Comparison of ENCODE assay signal across 9 cellular contexts in genomic region chr5:157271740-157272271, GRCh38. TPM values are rescaled to one million over a fixed set of nuclear protein-coding genes. Genes with fewer than 3 reads are reported as not detected.
DNase-seq lines count a peak whose midpoint lies in the region; ATAC-seq and TF ChIP-seq lines count a peak whose summit lies in the region.
"Had no signal": no experiment of that assay in that cellular context is flagged by ENCODE, and none has a peak within 500 bp of the region (broad histone marks: within the 10 kb centered on the region; RNA-seq: fewer than 3 reads in every experiment).

No MANE protein-coding gene starts in this region.

- peaks cover 10% of the 10 kb centered on the region for H3K4me1 Mint-ChIP-seq in glutamatergic neuron (ENCODE audit: low read depth, unreplicated experiment)

- H3K27me3 Mint-ChIP-seq in glutamatergic neuron (ENCODE audit: unreplicated experiment), result no peaks in the 10 kb centered on the region

- H3K36me3 Mint-ChIP-seq in glutamatergic neuron (ENCODE audit: unreplicated experiment), result no peaks in the 10 kb centered on the region

- H3K9me3 Mint-ChIP-seq in glutamatergic neuron (ENCODE audit: unreplicated experiment), result no peaks in the 10 kb centered on the region

- H3K9me3 ChIP-seq in Peyer's patch, result no peaks in the 10 kb centered on the region
- H3K9me3 ChIP-seq in BE2C, result no peaks in the 10 kb centered on the region

- H3K4me1 ChIP-seq in Peyer's patch (peaks cover 0 to 41% (median 17%) of the 10 kb centered on the region in 4 donors), BE2C (no peaks in the 10 kb centered on the region)

- no peak overlapping the region for H3K27ac Mint-ChIP-seq in glutamatergic neuron (ENCODE audit: unreplicated experiment)

- H3K27me3 ChIP-seq in Peyer's patch, result no peaks in the 10 kb centered on the region
- no peaks in the 10 kb centered on the region; the same call in 1 of the 2 replicates for H3K27me3 ChIP-seq in BE2C

- no peak for TF ChIP-seq CTCF in Peyer's patch (IDR thresholded peaks at IDR 0.05)
- no peak for TF ChIP-seq CTCF in glutamatergic neuron (IDR thresholded peaks at IDR 0.05; ENCODE audit: partially characterized antibody, unreplicated experiment)
- no peak for TF ChIP-seq CTCF in BE2C (IDR thresholded peaks at IDR 0.05; ENCODE audit: low read depth, low read length)

- H3K4me3 ChIP-seq in Peyer's patch (no peak overlapping the region), BE2C (ENCODE audit: low read depth, low read length) (no peak overlapping the region)
- H3K4me3 ChIP-seq: lung had no signal

- TF ChIP-seq POLR2A in Peyer's patch (IDR thresholded peaks at IDR 0.05), result no peak

- peak overlapping the region; percentile 73 to 99 (median 75) for H3K27ac ChIP-seq in Peyer's patch

- H3K4me3 Mint-ChIP-seq in glutamatergic neuron (ENCODE audit: unreplicated experiment), result no peak overlapping the region

- ATAC-seq in GM18519 (IDR thresholded peaks at IDR 0.05; ENCODE audit: low FRiP score, unreplicated experiment), result peak; percentile 81
- peak; percentile 90 for ATAC-seq in HG02798 (IDR thresholded peaks at IDR 0.05; ENCODE audit: poor library complexity, unreplicated experiment)

- H3K36me3 ChIP-seq in Peyer's patch (no peaks in the 10 kb centered on the region), BE2C (no peaks in the 10 kb centered on the region)

- DNase-seq in Peyer's patch (peak in 2 of 3 donors; percentile 94 to 96), glutamatergic neuron (no peak), NCI-H1694 (lab: John Stamatoyannopoulos, UW) (no peak), BE2C (no peak)
- peak; percentile 27 to 69 (median 50) for DNase-seq in activated naive CD4-positive, alpha-beta T cell (lab: John Stamatoyannopoulos, UW)
- DNase-seq in stimulated activated CD4-positive, alpha-beta T cell treated with anti-CD3 and anti-CD28 coated beads, Interleukin-1b, Interleukin-23, amount 100 ng/mL, for 4 hours (ENCODE audit: low read depth in 2 of 2), result peak; percentile 46 to 50

RNA-seq across cellular contexts. Expression of gene CYFIP2, which starts 5.9 kb away (rescaled TPM):
- total RNA-seq in Peyer's patch (100 to 1,000 TPM in 1 of 4 donors, 10 to 100 TPM in 3; 46.5 to 155 (median 57.2) TPM), glutamatergic neuron (ENCODE audit: unreplicated experiment) (120 TPM)
- 18.2 TPM for polyA plus RNA-seq in BE2C (2012; ENCODE audit: insufficient read depth, insufficient read length, low read depth)

Comparison
In these comparisons a context has a peak if more than half of its experiments do, and no peak if none do; other contexts are left out.
1. DNase-seq: peak in Peyer's patch (2 of 3), activated naive CD4-positive, alpha-beta T cell (4 of 4) and stimulated activated CD4-positive, alpha-beta T cell treated with anti-CD3 and anti-CD28 coated beads, Interleukin-1b, Interleukin-23, amount 100 ng/mL, for 4 hours (2 of 2); none in glutamatergic neuron (single experiment), NCI-H1694 (single experiment) and BE2C (single experiment).